Comparison of ENCODE assay signal across 1 cellular context in the genomic region with DNA sequence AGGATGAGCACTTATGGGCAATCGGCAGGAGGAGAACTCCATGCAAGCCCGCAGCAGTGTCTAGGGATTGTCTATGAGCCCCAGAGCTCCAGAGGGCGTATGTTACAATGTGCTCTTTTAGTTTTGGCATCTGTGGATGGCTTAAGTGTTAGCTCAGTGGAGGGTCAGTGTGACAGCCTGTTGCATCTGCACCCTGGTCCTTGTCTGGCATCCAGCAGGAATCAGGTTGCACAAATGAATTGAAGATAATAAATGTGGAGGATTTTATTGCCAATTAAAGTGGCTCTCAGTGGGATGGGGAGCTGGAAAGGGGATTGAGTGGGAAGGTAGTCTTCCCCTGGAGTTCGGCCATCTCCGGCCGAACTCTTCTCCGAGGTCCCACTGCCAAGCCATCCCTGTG.
TF ChIP-seq lines count a peak whose summit lies in the region.

No MANE protein-coding gene starts in this region.

TF ChIP-seq in A549, 52 proteins besides CTCF, POLR2A, EP300 and RAD21 (continued from another document):
- TF ChIP-seq FOSL2 (IDR thresholded peaks at IDR 0.05) (no peak), FOSL2 (CRISPR knock-in tag; IDR thresholded peaks at IDR 0.05) (no peak), SREBF2 (IDR thresholded peaks at IDR 0.05) (no peak)
